In the genomic region with DNA sequence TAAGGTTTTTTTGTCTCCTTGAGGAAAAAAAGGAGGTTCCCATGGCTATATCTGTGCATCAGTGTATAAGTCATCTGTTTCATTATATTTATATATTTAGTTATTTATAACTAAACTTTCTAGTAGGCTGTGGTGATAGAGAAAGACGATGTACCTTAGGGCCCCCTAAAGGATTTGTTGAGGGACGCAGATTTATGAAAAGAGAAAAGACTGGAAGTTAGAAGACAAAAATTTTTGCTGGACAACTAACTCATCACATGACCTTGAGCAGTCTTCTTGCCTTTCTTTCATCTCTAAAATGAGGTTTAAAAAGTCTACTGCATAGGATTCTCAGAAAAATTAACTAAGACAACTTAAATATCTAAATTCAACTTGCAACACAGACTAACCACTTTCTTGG, we compare ENCODE assay signal across 23 cellular contexts. TPM values are rescaled to one million over a fixed set of nuclear protein-coding genes. Genes with fewer than 3 reads are reported as not detected.
A peak's percentile ranks its signal among the peaks of the same experiment; 100 is the strongest.
DNase-seq lines count a peak whose midpoint lies in the region; FAIRE-seq and TF ChIP-seq lines count a peak whose summit lies in the region.
"Had no signal": no experiment of that assay in that cellular context is flagged by ENCODE, and none has a peak within 500 bp of the region (broad histone marks: within the 10 kb centered on the region; RNA-seq: fewer than 3 reads in every experiment).

No MANE protein-coding gene starts in this region.

- H3K36me3 Mint-ChIP-seq in brain = no peaks in the 10 kb centered on the region
- H3K36me3 Mint-ChIP-seq: CD8-positive, alpha-beta memory T cell; naive thymus-derived CD4-positive, alpha-beta T cell had no signal

- peaks cover 10 to 20% of the 10 kb centered on the region in 2 experiments for H3K36me3 ChIP-seq in mesenchymal stem cell (ENCODE audit: control insufficient read depth in 1 of 2, insufficient read depth in 2 of 2, low read depth in 1 of 2, low read length in 2 of 2)
- H3K36me3 ChIP-seq in subcutaneous abdominal adipose tissue (ENCODE audit: control insufficient read depth in 5 of 5, insufficient read depth in 5 of 5, low read length in 5 of 5) = no peaks in the 10 kb centered on the region
- H3K36me3 ChIP-seq: pancreas had no signal

- peaks cover 15% of the 10 kb centered on the region for H3K79me1 ChIP-seq in mesenchymal stem cell (replicated peaks; ENCODE audit: low read length, poor library complexity, severe bottlenecking)

- no peak overlapping the region for H2AFZ ChIP-seq in mesenchymal stem cell (ENCODE audit: low read depth, low read length)

- H3K4me3 Mint-ChIP-seq in brain = peak overlapping the region in 4 of 5 experiments; percentile 35 to 71 (median 52)
- H3K4me3 Mint-ChIP-seq: CD8-positive, alpha-beta memory T cell; naive thymus-derived CD4-positive, alpha-beta T cell had no signal

- no peak overlapping the region for H2AK5ac ChIP-seq in mesenchymal stem cell (ENCODE audit: low read length, severe bottlenecking)

- no peak overlapping the region for H3K4me2 ChIP-seq in mesenchymal stem cell (ENCODE audit: low read length, poor library complexity, severe bottlenecking)

- H3K4me1 ChIP-seq in mesenchymal stem cell (ENCODE audit: control insufficient read depth, insufficient read depth, low read depth, low read length) (peaks cover 12% of the 10 kb centered on the region), subcutaneous abdominal adipose tissue (ENCODE audit: control insufficient read depth in 5 of 5, insufficient read depth in 5 of 5, low read length in 5 of 5) (peaks cover 0 to 87% (median 86%) of the 10 kb centered on the region in 5 donors)

- H3K4ac ChIP-seq in mesenchymal stem cell (ENCODE audit: low read depth in 1 of 2, low read length in 2 of 2) = no peak overlapping the region

- peak; percentile 21 for FAIRE-seq in G401.6 (lab: Jason Lieb, UNC)
- FAIRE-seq: endometrium, H54, pancreas had no signal

- H2BK5ac ChIP-seq in mesenchymal stem cell (ENCODE audit: low read depth, low read length, poor library complexity, severe bottlenecking) = no peak overlapping the region

- peak overlapping the region in 4 of 5 experiments; percentile 39 to 91 (median 76) for H3K27ac Mint-ChIP-seq in brain
- H3K27ac Mint-ChIP-seq: activated T-helper 2 cell treated with anti-CD3 and anti-CD28 coated beads, Interferon-gamma antibody, Interleukin-2, Interleukin-4, amounts not matched to agents 10 μg/mL and 5 μg/mL and 100 μg/mL, durations not matched to agents 14 hours and 24 hours and 36 hours; CD8-positive, alpha-beta memory T cell; naive thymus-derived CD4-positive, alpha-beta T cell had no signal

- H3K4me3 ChIP-seq in mesenchymal stem cell (ENCODE audit: insufficient read depth in 1 of 2, low read depth in 1 of 2, low read length in 2 of 2) (peak overlapping the region in 1 of 2 experiments; percentile 94), subcutaneous abdominal adipose tissue (ENCODE audit: low read depth in 1 of 5, low read length in 5 of 5) (peak overlapping the region in 4 of 5 donors; percentile 35 to 88 (median 61))
- H3K4me3 ChIP-seq: pancreas had no signal

- no peak overlapping the region for H4K91ac ChIP-seq in mesenchymal stem cell (ENCODE audit: low read length)

- no peak for TF ChIP-seq CTCF in brain (conservative IDR thresholded peaks at IDR 0.05)

- H3K9ac ChIP-seq in mesenchymal stem cell (ENCODE audit: low read length) (peak overlapping the region; percentile 40), subcutaneous abdominal adipose tissue (ENCODE audit: low read length in 5 of 5) (peak overlapping the region in 2 of 5 donors; percentile 9 to 24)

- no peaks in the 10 kb centered on the region for H3K27me3 Mint-ChIP-seq in brain

- H3K9me3 Mint-ChIP-seq in brain = peaks cover 0 to 5% (median 0%) of the 10 kb centered on the region in 5 experiments
- H3K9me3 Mint-ChIP-seq: activated T-helper 2 cell treated with anti-CD3 and anti-CD28 coated beads, Interferon-gamma antibody, Interleukin-2, Interleukin-4, amounts not matched to agents 10 μg/mL and 5 μg/mL and 100 μg/mL, durations not matched to agents 14 hours and 24 hours and 36 hours; CD8-positive, alpha-beta memory T cell had no signal

- H3K14ac ChIP-seq in mesenchymal stem cell (ENCODE audit: low read length in 2 of 2) = no peak overlapping the region

- peaks cover 68% of the 10 kb centered on the region for H3K4me1 Mint-ChIP-seq in brain

- H2BK12ac ChIP-seq in mesenchymal stem cell (ENCODE audit: low read length in 2 of 2) = no peak overlapping the region

- H3K27me3 ChIP-seq in mesenchymal stem cell (ENCODE audit: control insufficient read depth in 1 of 2, insufficient read depth in 1 of 2, low read length in 2 of 2) (no peaks in the 10 kb centered on the region), subcutaneous abdominal adipose tissue (ENCODE audit: control insufficient read depth in 5 of 5, insufficient read depth in 4 of 5, low read length in 5 of 5) (no peaks in the 10 kb centered on the region)
- H3K27me3 ChIP-seq: pancreas had no signal

- H3K9me3 ChIP-seq in mesenchymal stem cell (ENCODE audit: control insufficient read depth, low read length) (no peaks in the 10 kb centered on the region), subcutaneous abdominal adipose tissue (ENCODE audit: control insufficient read depth in 5 of 5, low read length in 5 of 5) (no peaks in the 10 kb centered on the region)
- H3K9me3 ChIP-seq: pancreas had no signal

- H3K23ac ChIP-seq in mesenchymal stem cell (ENCODE audit: low read length in 2 of 2) = no peak overlapping the region

- no peak overlapping the region for H2BK15ac ChIP-seq in mesenchymal stem cell (ENCODE audit: low read depth, poor library complexity, severe bottlenecking)

- H3K27ac ChIP-seq in mesenchymal stem cell (ENCODE audit: low read length, poor library complexity, severe bottlenecking) (no peak overlapping the region), subcutaneous abdominal adipose tissue (ENCODE audit: low read depth, low read length) (peak overlapping the region; percentile 42)
- H3K27ac ChIP-seq: pancreas had no signal

- DNase-seq in mesenchymal stem cell (no peak), NK-92 (lab: John Stamatoyannopoulos, UW; ENCODE audit: unreplicated experiment) (no peak), NCI-H2227 treated with DMSO at 0.1 percent for 48 hours (lab: John Stamatoyannopoulos, UW) (no peak), hippocampal formation (lab: John Stamatoyannopoulos, UW) (no peak)
- no peak for DNase-seq in activated CD4-positive, alpha-beta T cell treated with anti-CD3 and anti-CD28 coated beads for 4 hours
- DNase-seq: activated CD4-positive, alpha-beta T cell treated with anti-CD3 and anti-CD28 coated beads for 48 hours; CD8-positive, alpha-beta memory T cell; DND-41; foreskin melanocyte; IMR-90; MM.1S; naive thymus-derived CD4-positive, alpha-beta T cell; NCI-H1694 treated with DMSO at 0.1 percent for 48 hours; NCI-H446; pancreas; RPMI8226; trophoblast cell had no signal

- 57% methylated on average over 2 of the region's 2 CpGs for WGBS in mesenchymal stem cell

- H3K18ac ChIP-seq in mesenchymal stem cell (ENCODE audit: low read depth in 1 of 2, low read length in 2 of 2) = no peak overlapping the region

- H4K8ac ChIP-seq in mesenchymal stem cell (ENCODE audit: low read length) = no peak overlapping the region

- H2BK120ac ChIP-seq in mesenchymal stem cell (ENCODE audit: low read depth, low read length) = no peak overlapping the region

RNA-seq across cellular contexts. Expression of a gene that starts 6.1 kb away (rescaled TPM):
- polyA plus RNA-seq in brain (ENCODE audit: insufficient read depth, low read depth, low replicate concordance) = 4.4 TPM
- polyA plus RNA-seq in mesenchymal stem cell (2013, experiment 1 of 2) = 34.3 TPM
- polyA plus RNA-seq in mesenchymal stem cell (2013, experiment 2 of 2) = 34.9 TPM
- polyA plus RNA-seq: CD8-positive, alpha-beta memory T cell had no signal

RNA-seq across cellular contexts. Expression of a gene that starts 43.6 kb away (rescaled TPM):
- 52.0 TPM for polyA plus RNA-seq in brain (ENCODE audit: insufficient read depth, low read depth, low replicate concordance)
- polyA plus RNA-seq in mesenchymal stem cell (2013, experiment 1 of 2) = 1.7 TPM
- polyA plus RNA-seq in mesenchymal stem cell (2013, experiment 2 of 2) = 2.0 TPM
- polyA plus RNA-seq: CD8-positive, alpha-beta memory T cell; naive thymus-derived CD4-positive, alpha-beta T cell had no signal
